In genomic region chr7:99379043-99379577, GRCh38 we compare ENCODE assay signal across 2 cellular contexts.
TF ChIP-seq lines count a peak whose summit lies in the region.

No MANE protein-coding gene starts in this region.

TF ChIP-seq in endothelial cell of umbilical vein, 7 proteins besides CTCF, POLR2A, EP300 and RAD21:
- peak; percentile 29 for TF ChIP-seq MYC (IDR thresholded peaks at IDR 0.05; ENCODE audit: low read depth, low read length)
- peak; percentile 83 for TF ChIP-seq FOS (IDR thresholded peaks at IDR 0.05; ENCODE audit: borderline replicate concordance, insufficient read depth, low read length)
- TF ChIP-seq POLR2AphosphoS5 (IDR thresholded peaks at IDR 0.05; ENCODE audit: insufficient read depth, low read depth, low read length) = peak; percentile 82
- no peak for TF ChIP-seq EZH2 (IDR thresholded peaks at IDR 0.05; ENCODE audit: borderline replicate concordance, low read depth, low read length, severe bottlenecking)
- TF ChIP-seq JUN (IDR thresholded peaks at IDR 0.05; ENCODE audit: borderline replicate concordance, insufficient read depth, insufficient read length, low read depth) = peak; percentile 68

TF ChIP-seq in HEK293T, 16 proteins besides CTCF, POLR2A, EP300 and RAD21:
- TF ChIP-seq FOXM1 (IDR thresholded peaks at IDR 0.05; ENCODE audit: borderline replicate concordance) (no peak), PKNOX1 (IDR thresholded peaks at IDR 0.05) (no peak), ZNF384 (IDR thresholded peaks at IDR 0.05) (no peak), NFRKB (IDR thresholded peaks at IDR 0.05) (no peak), HDGF (IDR thresholded peaks at IDR 0.05; ENCODE audit: borderline replicate concordance) (no peak), L3MBTL2 (conservative IDR thresholded peaks at IDR 0.05) (no peak), SUZ12 (IDR thresholded peaks at IDR 0.05) (no peak), ARNT (IDR thresholded peaks at IDR 0.05) (no peak)
